8 cellular contexts compared by ENCODE assay signal in the genomic region with DNA sequence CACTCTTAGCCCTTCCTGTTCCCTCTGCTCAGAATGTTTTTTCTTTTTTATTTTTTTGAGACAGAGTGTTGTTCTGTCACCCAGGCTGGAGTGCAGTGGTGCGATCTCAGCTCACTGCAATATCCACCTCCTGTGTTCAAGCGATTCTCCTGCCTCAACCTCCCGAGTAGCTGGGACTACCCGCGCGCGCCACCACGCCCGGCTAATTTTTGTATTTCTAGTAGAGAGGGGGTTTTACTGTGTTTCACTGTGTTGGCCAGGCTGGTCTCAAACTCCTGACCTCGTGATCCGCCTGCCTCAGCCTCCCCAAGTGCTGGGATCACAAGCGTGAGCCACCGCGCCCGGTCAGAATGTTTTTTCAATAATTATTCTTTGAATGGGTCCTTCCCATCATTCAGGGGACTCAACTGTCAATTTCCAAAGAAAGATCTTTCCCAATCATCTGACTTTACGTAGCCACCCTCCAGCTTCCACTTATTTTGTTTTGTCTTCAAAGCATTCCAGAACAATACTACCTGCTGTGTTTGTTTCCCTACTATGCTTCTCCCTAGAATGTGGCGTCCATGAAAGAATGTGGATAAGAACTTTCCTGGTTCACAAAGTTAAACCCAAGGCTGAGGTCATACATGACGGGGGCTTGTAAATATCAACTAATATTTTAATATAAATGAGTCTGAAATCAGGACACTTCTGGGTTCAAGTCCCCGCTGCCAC. TPM values are rescaled to one million over a fixed set of nuclear protein-coding genes. Genes with fewer than 3 reads are reported as not detected.
DNase-seq lines count a peak whose midpoint lies in the region; ATAC-seq, FAIRE-seq and TF ChIP-seq lines count a peak whose summit lies in the region.

No MANE protein-coding gene starts in this region.

- no peak overlapping the region for H3K23ac ChIP-seq in H9 (ENCODE audit: insufficient read length, low read depth, low read length)

- H4K5ac ChIP-seq in H9 (ENCODE audit: insufficient read length, low read depth, low read length): no peak overlapping the region

- H3K27me3 Mint-ChIP-seq in H9 (ENCODE audit: low read depth): no peaks in the 10 kb centered on the region; the same call in 1 of the 2 replicates
- no peaks in the 10 kb centered on the region for H3K27me3 Mint-ChIP-seq in activated B cell treated with CpG ODN at 0.5 μM for 24 hours
- peaks cover 4% of the 10 kb centered on the region for H3K27me3 Mint-ChIP-seq in glutamatergic neuron (ENCODE audit: unreplicated experiment)

- H2BK15ac ChIP-seq in H9 (ENCODE audit: low read depth, low read length): no peak overlapping the region

- H3K4ac ChIP-seq in H9 (ENCODE audit: low read depth, low read length): no peak overlapping the region

- H3K27me3 ChIP-seq in H9 (ENCODE audit: insufficient read depth, low read length): no peaks in the 10 kb centered on the region
- H3K27me3 ChIP-seq in skeletal muscle satellite cell (ENCODE audit: control insufficient read depth, insufficient read depth, low read length): no peaks in the 10 kb centered on the region

- no peak overlapping the region for H2AK5ac ChIP-seq in H9 (ENCODE audit: insufficient read length, low read length)

- no peak overlapping the region for H3K27ac ChIP-seq in H9 (ENCODE audit: insufficient read length, low read depth, low read length)

- peak overlapping the region; percentile 97 for H3K9ac ChIP-seq in H9 (ENCODE audit: extremely low read depth, insufficient read length, low read length)
- H3K9ac ChIP-seq in skeletal muscle satellite cell (ENCODE audit: low read depth, low read length): peak overlapping the region; percentile 96

- CTCF ChIA-PET in activated B cell treated with CpG ODN at 0.5 μM for 24 hours (lab: Charles Lee): interaction anchor here (1.3 kb wide), 1 partner anchor 161 kb away, joined by 4 read pairs; no protein-coding TSS in a partner anchor

- no peak for FAIRE-seq in D721Med (lab: Jason Lieb, UNC)

- peaks cover 5% of the 10 kb centered on the region; the same call in 1 of the 2 replicates for H3K79me2 ChIP-seq in H9 (ENCODE audit: insufficient read depth, low read length)

- peaks cover 6% of the 10 kb centered on the region for H3K23me2 ChIP-seq in H9 (ENCODE audit: insufficient read length, low read depth, low read length, poor library complexity, severe bottlenecking)

- intact Hi-C loops in activated B cell treated with CpG ODN at 0.5 μM for 24 hours (cut with micrococcal nuclease): loop anchor here (10.0 kb wide), 1 partner anchor 55 kb away; no protein-coding TSS in a partner anchor

- H3K56ac ChIP-seq in H9 (ENCODE audit: insufficient read length, low read depth, low read length): no peak overlapping the region

- no peak overlapping the region for H4K8ac ChIP-seq in H9 (replicated peaks; ENCODE audit: insufficient read length, low read depth, low read length)

- peak overlapping the region; percentile 96 to 98 for H3K4me3 Mint-ChIP-seq in H9
- peak overlapping the region; percentile 98 for H3K4me3 Mint-ChIP-seq in activated B cell treated with CpG ODN at 0.5 μM for 24 hours
- H3K4me3 Mint-ChIP-seq in glutamatergic neuron (ENCODE audit: unreplicated experiment): peak overlapping the region; percentile 98

- peak overlapping the region; percentile 87 to 100 (median 99); a peak in 5 of 7 replicates for H3K27ac Mint-ChIP-seq in H9
- H3K27ac Mint-ChIP-seq in activated B cell treated with CpG ODN at 0.5 μM for 24 hours: peak overlapping the region; percentile 96
- peak overlapping the region; percentile 98 for H3K27ac Mint-ChIP-seq in glutamatergic neuron (ENCODE audit: unreplicated experiment)

- H3K18ac ChIP-seq in H9 (ENCODE audit: insufficient read length, low read depth, low read length): no peak overlapping the region

- peak overlapping the region; percentile 81 for H3K4me3 ChIP-seq in skeletal muscle satellite cell (ENCODE audit: low read length)

- H2AFZ ChIP-seq in H9 (ENCODE audit: low read length): no peak overlapping the region

- H3K4me1 Mint-ChIP-seq in H9: peaks cover 19 to 29% of the 10 kb centered on the region in 2 experiments
- peaks cover 37% of the 10 kb centered on the region for H3K4me1 Mint-ChIP-seq in activated B cell treated with CpG ODN at 0.5 μM for 24 hours
- peaks cover 9% of the 10 kb centered on the region for H3K4me1 Mint-ChIP-seq in glutamatergic neuron (ENCODE audit: low read depth, unreplicated experiment)

- H4K91ac ChIP-seq in H9 (ENCODE audit: insufficient read length, low read depth, low read length): peak overlapping the region; percentile 55

- no peak overlapping the region for H3T11ph ChIP-seq in H9 (ENCODE audit: low read length)

- POLR2A ChIA-PET in activated B cell treated with CpG ODN at 0.5 μM for 24 hours (lab: Charles Lee): interaction anchor here (0.6 to 2.3 kb wide), 9 partner anchors 9 to 898 kb away, joined by 3 to 11 read pairs (median 4); a partner anchor contains a TSS

- TF ChIP-seq CTCF in H9 (conservative IDR thresholded peaks at IDR 0.05): no peak
- TF ChIP-seq CTCF in activated B cell treated with CpG ODN at 0.5 μM for 24 hours (IDR thresholded peaks at IDR 0.05): no peak
- TF ChIP-seq CTCF in glutamatergic neuron (IDR thresholded peaks at IDR 0.05; ENCODE audit: partially characterized antibody, unreplicated experiment): no peak
- no peak for TF ChIP-seq CTCF in D721Med (IDR thresholded peaks at IDR 0.05; ENCODE audit: insufficient read depth, missing control alignments)

- H3K36me3 ChIP-seq in skeletal muscle satellite cell (ENCODE audit: insufficient read depth, low read length): peaks cover 41% of the 10 kb centered on the region

- ATAC-seq in activated B cell treated with CpG ODN at 0.5 μM for 24 hours (ENCODE audit: low read depth): no peak

- H3K4me2 ChIP-seq in H9 (ENCODE audit: insufficient read depth, insufficient read length, low read length): peak overlapping the region; percentile 96
- peak overlapping the region; percentile 91 for H3K4me2 ChIP-seq in skeletal muscle satellite cell (ENCODE audit: low read length)

- no peak overlapping the region for H2BK5ac ChIP-seq in H9 (ENCODE audit: insufficient read length, low read length)

- H3K36me3 Mint-ChIP-seq in H9 (ENCODE audit: insufficient read depth in 1 of 3, low read depth in 3 of 3) (peaks cover 22 to 48% (median 37%) of the 10 kb centered on the region in 3 experiments), activated B cell treated with CpG ODN at 0.5 μM for 24 hours (ENCODE audit: low read depth) (peaks cover 55% of the 10 kb centered on the region), glutamatergic neuron (ENCODE audit: unreplicated experiment) (no peaks in the 10 kb centered on the region)

- no peak overlapping the region for H2BK12ac ChIP-seq in H9 (ENCODE audit: insufficient read length, low read depth, low read length)

- H3K79me1 ChIP-seq in H9 (ENCODE audit: insufficient read depth, low read depth, low read length, poor library complexity, severe bottlenecking): no peaks in the 10 kb centered on the region

- H3K4me1 ChIP-seq in H9 (ENCODE audit: insufficient read depth, low read length) (no peaks in the 10 kb centered on the region; the same call in 1 of the 2 replicates), skeletal muscle satellite cell (ENCODE audit: control insufficient read depth, insufficient read depth, low read length) (peaks cover 26% of the 10 kb centered on the region)

- no peak for DNase-seq in H9
- no peak for DNase-seq in activated B cell treated with CpG ODN at 0.5 μM for 24 hours
- DNase-seq in glutamatergic neuron: no peak
- no peak for DNase-seq in NCI-H524 (lab: John Stamatoyannopoulos, UW)
- DNase-seq in DMS79 treated with DMSO at 0.1 percent for 48 hours (lab: John Stamatoyannopoulos, UW): no peak
- DNase-seq in NCI-H69 (lab: John Stamatoyannopoulos, UW): no peak
- DNase-seq in D721Med (ENCODE audit: insufficient read length, low spot score): no peak

- no peaks in the 10 kb centered on the region for H4K20me1 ChIP-seq in H9 (ENCODE audit: control insufficient read depth, insufficient read depth, insufficient read length)

- no peak overlapping the region for H2BK120ac ChIP-seq in H9 (ENCODE audit: low read depth, low read length, poor library complexity, severe bottlenecking)

- no peak overlapping the region for H2BK20ac ChIP-seq in H9 (ENCODE audit: low read depth, low read length, poor library complexity, severe bottlenecking)

- H3K9me3 ChIP-seq in H9 (ENCODE audit: control insufficient read depth, low read depth, low read length): no peaks in the 10 kb centered on the region
- no peaks in the 10 kb centered on the region for H3K9me3 ChIP-seq in skeletal muscle satellite cell (replicated peaks; ENCODE audit: low read length)

- no peak overlapping the region for H3K14ac ChIP-seq in H9 (ENCODE audit: insufficient read depth, low read length)

- WGBS in H9 (ENCODE audit: extremely low coverage, insufficient read length, low lambda C conversion rate): no CpG with 5 or more reads among the region's 19 CpGs

- H3K9me3 Mint-ChIP-seq in H9: no peaks in the 10 kb centered on the region; a peak in 2 of 5 replicates
- H3K9me3 Mint-ChIP-seq in activated B cell treated with CpG ODN at 0.5 μM for 24 hours: no peaks in the 10 kb centered on the region
- peaks cover 9% of the 10 kb centered on the region for H3K9me3 Mint-ChIP-seq in glutamatergic neuron (ENCODE audit: unreplicated experiment)

RNA-seq across cellular contexts. Expression of a gene that starts 1.2 kb away (rescaled TPM):
- total RNA-seq in H9 (2021) (70.7 and 73.0 TPM in 2 replicates), activated B cell treated with CpG ODN at 0.5 μM for 24 hours (31.1 and 35.8 TPM in 2 replicates), glutamatergic neuron (ENCODE audit: unreplicated experiment) (65.1 TPM)
- total RNA-seq in skeletal muscle satellite cell (2012; rRNA removed): 35.0 and 44.6 TPM in 2 replicates

RNA-seq across cellular contexts. Expression of a gene that starts 1.3 kb away (rescaled TPM):
- total RNA-seq in H9 (2021) (1,885 and 1,988 TPM in 2 replicates), activated B cell treated with CpG ODN at 0.5 μM for 24 hours (3,149 and 3,168 TPM in 2 replicates), glutamatergic neuron (ENCODE audit: unreplicated experiment) (1,030 TPM)
- 161 and 190 TPM in 2 replicates for total RNA-seq in skeletal muscle satellite cell (2012; rRNA removed)

RNA-seq across cellular contexts. Expression of a gene that starts 11.8 kb away (rescaled TPM):
- total RNA-seq in H9 (2021): 68.1 and 72.1 TPM in 2 replicates
- 23.7 and 24.6 TPM in 2 replicates for total RNA-seq in activated B cell treated with CpG ODN at 0.5 μM for 24 hours
- total RNA-seq in glutamatergic neuron (ENCODE audit: unreplicated experiment): 45.1 TPM
- total RNA-seq in skeletal muscle satellite cell (2012; rRNA removed): 52.0 and 56.5 TPM in 2 replicates

RNA-seq across cellular contexts. Expression of a gene that starts 23.1 kb away (rescaled TPM):
- total RNA-seq in H9 (2021): 5.3 and 7.7 TPM in 2 replicates
- total RNA-seq in activated B cell treated with CpG ODN at 0.5 μM for 24 hours: 0.07 and 0.29 TPM in 2 replicates
- total RNA-seq in glutamatergic neuron (ENCODE audit: unreplicated experiment): 8.9 TPM
- total RNA-seq in skeletal muscle satellite cell (2012; rRNA removed): 0.22 and 0.51 TPM in 2 replicates

RNA-seq across cellular contexts. Expression of a gene that starts 44.0 kb away (rescaled TPM):
- total RNA-seq in H9 (2021): 1.9 and 2.5 TPM in 2 replicates
- total RNA-seq in activated B cell treated with CpG ODN at 0.5 μM for 24 hours: not detected in 2 replicates
- 0.51 TPM for total RNA-seq in glutamatergic neuron (ENCODE audit: unreplicated experiment)
- total RNA-seq in skeletal muscle satellite cell (2012; rRNA removed): 60.3 and 159 TPM in 2 replicates
